ENCODE assay signal across 1 cellular context in genomic region chr12:27555316-27555715, GRCh38.
TF ChIP-seq lines count a peak whose summit lies in the region.

No MANE protein-coding gene starts in this region.

TF ChIP-seq in HCT116, 20 proteins besides CTCF, POLR2A, EP300 and RAD21:
- TF ChIP-seq, protein P1, sequence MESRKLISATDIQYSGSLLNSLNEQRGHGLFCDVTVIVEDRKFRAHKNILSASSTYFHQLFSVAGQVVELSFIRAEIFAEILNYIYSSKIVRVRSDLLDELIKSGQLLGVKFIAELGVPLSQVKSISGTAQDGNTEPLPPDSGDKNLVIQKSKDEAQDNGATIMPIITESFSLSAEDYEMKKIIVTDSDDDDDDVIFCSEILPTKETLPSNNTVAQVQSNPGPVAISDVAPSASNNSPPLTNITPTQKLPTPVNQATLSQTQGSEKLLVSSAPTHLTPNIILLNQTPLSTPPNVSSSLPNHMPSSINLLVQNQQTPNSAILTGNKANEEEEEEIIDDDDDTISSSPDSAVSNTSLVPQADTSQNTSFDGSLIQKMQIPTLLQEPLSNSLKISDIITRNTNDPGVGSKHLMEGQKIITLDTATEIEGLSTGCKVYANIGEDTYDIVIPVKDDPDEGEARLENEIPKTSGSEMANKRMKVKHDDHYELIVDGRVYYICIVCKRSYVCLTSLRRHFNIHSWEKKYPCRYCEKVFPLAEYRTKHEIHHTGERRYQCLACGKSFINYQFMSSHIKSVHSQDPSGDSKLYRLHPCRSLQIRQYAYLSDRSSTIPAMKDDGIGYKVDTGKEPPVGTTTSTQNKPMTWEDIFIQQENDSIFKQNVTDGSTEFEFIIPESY (IDR thresholded peaks at IDR 0.05; ENCODE audit: extremely low read depth, insufficient replicate concordance, low read length), result no peak
- TF ChIP-seq EZH2 (IDR thresholded peaks at IDR 0.05) (no peak), SIN3A (IDR thresholded peaks at IDR 0.05; ENCODE audit: low read depth) (no peak), POLR2AphosphoS5 (IDR thresholded peaks at IDR 0.05; ENCODE audit: low read depth, low read length) (no peak), CBX3 (IDR thresholded peaks at IDR 0.05; ENCODE audit: low read depth) (no peak), SP1 (IDR thresholded peaks at IDR 0.05; ENCODE audit: low read depth) (no peak), ZNF274 (IDR thresholded peaks at IDR 0.05; ENCODE audit: low read depth, low read length) (no peak), CEBPB (IDR thresholded peaks at IDR 0.05; ENCODE audit: low read depth) (no peak)
